8 cellular contexts compared by ENCODE assay signal in genomic region chr3:186772281-186772885, GRCh38. TPM values are rescaled to one million over a fixed set of nuclear protein-coding genes. Genes with fewer than 3 reads are reported as not detected.
DNase-seq lines count a peak whose midpoint lies in the region; ATAC-seq lines count a peak whose summit lies in the region.

No MANE protein-coding gene starts in this region.

- CTCF ChIA-PET in activated CD4-positive, alpha-beta T cell treated with anti-CD3 and anti-CD28 coated beads, Interleukin-2, amount 10 ng/mL, durations not matched to agents 7 days and 5 days (lab: Charles Lee): interaction anchor here (0.8 to 1.8 kb wide), 3 partner anchors 11 to 158 kb away, joined by 3 to 7 read pairs (median 6); partner anchors contain the start of gene EIF4A2
- CTCF ChIA-PET in activated CD8-positive, alpha-beta T cell treated with anti-CD3 and anti-CD28 coated beads, Interleukin-2, amount 10 ng/mL, durations not matched to agents 7 days and 5 days (lab: Charles Lee): interaction anchor here (1.0 to 2.3 kb wide), 6 partner anchors 10 to 367 kb away, joined by 3 to 9 read pairs (median 6); partner anchors contain the start of genes EIF4A2 and RPL39L

- peaks cover 3% of the 10 kb centered on the region for H3K9me3 Mint-ChIP-seq in activated CD4-positive, alpha-beta T cell treated with anti-CD3 and anti-CD28 coated beads, Interleukin-2, amount 10 ng/mL, durations not matched to agents 7 days and 5 days
- no peaks in the 10 kb centered on the region for H3K9me3 Mint-ChIP-seq in activated CD8-positive, alpha-beta T cell treated with anti-CD3 and anti-CD28 coated beads, Interleukin-2, amount 10 ng/mL, durations not matched to agents 7 days and 5 days (ENCODE audit: insufficient read depth)
- no peaks in the 10 kb centered on the region for H3K9me3 Mint-ChIP-seq in stimulated activated naive B cell treated with anti-CD40 and anti-IgM and Interleukin-4, amounts not matched to agents 10 μg/mL and 1 μg/mL and 100 μg/mL, for 72 hours

- peaks cover 7% of the 10 kb centered on the region for H3K4me1 ChIP-seq in iPS-15b (ENCODE audit: control insufficient read depth, insufficient read depth, low read length)

- H3K27me3 Mint-ChIP-seq in activated CD4-positive, alpha-beta T cell treated with anti-CD3 and anti-CD28 coated beads, Interleukin-2, amount 10 ng/mL, durations not matched to agents 7 days and 5 days: peaks cover 2% of the 10 kb centered on the region
- H3K27me3 Mint-ChIP-seq in activated CD8-positive, alpha-beta T cell treated with anti-CD3 and anti-CD28 coated beads, Interleukin-2, amount 10 ng/mL, durations not matched to agents 7 days and 5 days (ENCODE audit: low read depth): peaks cover 3% of the 10 kb centered on the region
- no peaks in the 10 kb centered on the region for H3K27me3 Mint-ChIP-seq in stimulated activated naive B cell treated with anti-CD40 and anti-IgM and Interleukin-4, amounts not matched to agents 10 μg/mL and 1 μg/mL and 100 μg/mL, for 72 hours

- H3K36me3 Mint-ChIP-seq in activated CD4-positive, alpha-beta T cell treated with anti-CD3 and anti-CD28 coated beads, Interleukin-2, amount 10 ng/mL, durations not matched to agents 7 days and 5 days (ENCODE audit: low read depth): no peaks in the 10 kb centered on the region
- H3K36me3 Mint-ChIP-seq in activated CD8-positive, alpha-beta T cell treated with anti-CD3 and anti-CD28 coated beads, Interleukin-2, amount 10 ng/mL, durations not matched to agents 7 days and 5 days (ENCODE audit: low read depth): no peaks in the 10 kb centered on the region
- H3K36me3 Mint-ChIP-seq in stimulated activated naive B cell treated with anti-CD40 and anti-IgM and Interleukin-4, amounts not matched to agents 10 μg/mL and 1 μg/mL and 100 μg/mL, for 72 hours: peaks cover 0 to 2% of the 10 kb centered on the region in 2 donors

- no peaks in the 10 kb centered on the region for H3K36me3 ChIP-seq in iPS-15b (ENCODE audit: control insufficient read depth, insufficient read depth, low read length)

- H3K27ac Mint-ChIP-seq in activated CD4-positive, alpha-beta T cell treated with anti-CD3 and anti-CD28 coated beads, Interleukin-2, amount 10 ng/mL, durations not matched to agents 7 days and 5 days: peak overlapping the region; percentile 95
- peak overlapping the region; percentile 88 for H3K27ac Mint-ChIP-seq in activated CD8-positive, alpha-beta T cell treated with anti-CD3 and anti-CD28 coated beads, Interleukin-2, amount 10 ng/mL, durations not matched to agents 7 days and 5 days
- H3K27ac Mint-ChIP-seq in stimulated activated naive B cell treated with anti-CD40 and anti-IgM and Interleukin-4, amounts not matched to agents 10 μg/mL and 1 μg/mL and 100 μg/mL, for 72 hours: peak overlapping the region; percentile 96

- DNase-seq in activated CD4-positive, alpha-beta T cell treated with anti-CD3 and anti-CD28 coated beads, Interleukin-2, amount 10 ng/mL, durations not matched to agents 7 days and 5 days: no peak
- no peak for DNase-seq in activated CD4-positive, alpha-beta T cell treated with anti-CD3 and anti-CD28 coated beads for 1 hour
- DNase-seq in activated CD8-positive, alpha-beta T cell treated with anti-CD3 and anti-CD28 coated beads, Interleukin-2, amount 10 ng/mL, durations not matched to agents 7 days and 5 days: no peak
- no peak for DNase-seq in stimulated activated naive B cell treated with anti-CD40 and anti-IgM and Interleukin-4, amounts not matched to agents 10 μg/mL and 1 μg/mL and 100 μg/mL, for 72 hours
- DNase-seq in NCI-H2196 treated with DMSO at 0.1 percent for 48 hours (lab: John Stamatoyannopoulos, UW; ENCODE audit: unreplicated experiment) (no peak), epidermal melanocyte (ENCODE audit: insufficient read length, low spot score) (no peak)

- H3K4me3 ChIP-seq in iPS-15b (ENCODE audit: low read depth, low read length): peak overlapping the region; percentile 23

- H3K9ac ChIP-seq in iPS-15b (ENCODE audit: low read depth, low read length): no peak overlapping the region

- POLR2A ChIA-PET in activated CD4-positive, alpha-beta T cell treated with anti-CD3 and anti-CD28 coated beads, Interleukin-2, amount 10 ng/mL, durations not matched to agents 7 days and 5 days (lab: Charles Lee): interaction anchor here (1.6 kb wide), 1 partner anchor 11 kb away, joined by 17 read pairs; the partner anchor contains the start of gene EIF4A2
- POLR2A ChIA-PET in activated CD8-positive, alpha-beta T cell treated with anti-CD3 and anti-CD28 coated beads, Interleukin-2, amount 10 ng/mL, durations not matched to agents 7 days and 5 days (lab: Charles Lee): interaction anchor here (0.6 to 5.5 kb wide), 9 partner anchors 9 to 835 kb away, joined by 3 to 131 read pairs (median 7); partner anchors contain the start of genes DNAJB11, EIF4A2 and TRA2B

- peaks cover 2% of the 10 kb centered on the region for H3K27me3 ChIP-seq in iPS-15b (ENCODE audit: control insufficient read depth, insufficient read depth, low read length)

- ATAC-seq in HG02870 (IDR thresholded peaks at IDR 0.05; ENCODE audit: unreplicated experiment): peak; percentile 27
- peak; percentile 62 for ATAC-seq in activated CD8-positive, alpha-beta T cell treated with anti-CD3 and anti-CD28 coated beads, Interleukin-2, amount 10 ng/mL, durations not matched to agents 7 days and 5 days
- ATAC-seq in stimulated activated naive B cell treated with anti-CD40 and anti-IgM and Interleukin-4, amounts not matched to agents 10 μg/mL and 1 μg/mL and 100 μg/mL, for 72 hours (replicated peaks): peak; percentile 40 to 41

- H3K4me1 Mint-ChIP-seq in activated CD4-positive, alpha-beta T cell treated with anti-CD3 and anti-CD28 coated beads, Interleukin-2, amount 10 ng/mL, durations not matched to agents 7 days and 5 days: peaks cover 19% of the 10 kb centered on the region
- H3K4me1 Mint-ChIP-seq in activated CD8-positive, alpha-beta T cell treated with anti-CD3 and anti-CD28 coated beads, Interleukin-2, amount 10 ng/mL, durations not matched to agents 7 days and 5 days (ENCODE audit: low read depth): peaks cover 22% of the 10 kb centered on the region
- H3K4me1 Mint-ChIP-seq in stimulated activated naive B cell treated with anti-CD40 and anti-IgM and Interleukin-4, amounts not matched to agents 10 μg/mL and 1 μg/mL and 100 μg/mL, for 72 hours: peaks cover 7 to 20% of the 10 kb centered on the region in 2 donors

- H3K4me3 Mint-ChIP-seq in activated CD4-positive, alpha-beta T cell treated with anti-CD3 and anti-CD28 coated beads, Interleukin-2, amount 10 ng/mL, durations not matched to agents 7 days and 5 days: peak overlapping the region; percentile 81
- peak overlapping the region; percentile 76 for H3K4me3 Mint-ChIP-seq in activated CD8-positive, alpha-beta T cell treated with anti-CD3 and anti-CD28 coated beads, Interleukin-2, amount 10 ng/mL, durations not matched to agents 7 days and 5 days
- H3K4me3 Mint-ChIP-seq in stimulated activated naive B cell treated with anti-CD40 and anti-IgM and Interleukin-4, amounts not matched to agents 10 μg/mL and 1 μg/mL and 100 μg/mL, for 72 hours: peak overlapping the region; percentile 90 to 95

- H3K9me3 ChIP-seq in iPS-15b (ENCODE audit: control insufficient read depth, insufficient read depth, low read length): no peaks in the 10 kb centered on the region

RNA-seq across cellular contexts. Expression of gene EIF4A2, which starts 11.0 kb away (rescaled TPM):
- total RNA-seq in activated CD4-positive, alpha-beta T cell treated with anti-CD3 and anti-CD28 coated beads, Interleukin-2, amount 10 ng/mL, durations not matched to agents 7 days and 5 days: 100 to 1,000 TPM; 351 to 383 TPM
- 100 to 1,000 TPM; 365 to 383 TPM for total RNA-seq in activated CD8-positive, alpha-beta T cell treated with anti-CD3 and anti-CD28 coated beads, Interleukin-2, amount 10 ng/mL, durations not matched to agents 7 days and 5 days

RNA-seq across cellular contexts. Expression of gene RFC4, which starts 33.9 kb away (rescaled TPM):
- 100 to 1,000 TPM in 1 of 2 experiments, 10 to 100 TPM in 1; 85.5 to 105 TPM for total RNA-seq in activated CD4-positive, alpha-beta T cell treated with anti-CD3 and anti-CD28 coated beads, Interleukin-2, amount 10 ng/mL, durations not matched to agents 7 days and 5 days
- 100 to 1,000 TPM in 1 of 2 experiments, 10 to 100 TPM in 1; 98.9 to 106 TPM for total RNA-seq in activated CD8-positive, alpha-beta T cell treated with anti-CD3 and anti-CD28 coated beads, Interleukin-2, amount 10 ng/mL, durations not matched to agents 7 days and 5 days

RNA-seq across cellular contexts. Expression of gene KNG1, which starts 55.2 kb away (rescaled TPM):
- total RNA-seq in activated CD4-positive, alpha-beta T cell treated with anti-CD3 and anti-CD28 coated beads, Interleukin-2, amount 10 ng/mL, durations not matched to agents 7 days and 5 days: not detected
- not detected for total RNA-seq in activated CD8-positive, alpha-beta T cell treated with anti-CD3 and anti-CD28 coated beads, Interleukin-2, amount 10 ng/mL, durations not matched to agents 7 days and 5 days
